In genomic region chr5:2486373-2486772, GRCh38 we compare ENCODE assay signal across 7 cellular contexts.
"Had no signal": no experiment of that assay in that cellular context is flagged by ENCODE, and none has a peak within 500 bp of the region (broad histone marks: within the 10 kb centered on the region; RNA-seq: fewer than 3 reads in every experiment).

No MANE protein-coding gene starts in this region.

- DNase-seq: Karpas-422, Kasumi-1, KBM-7, KG1 had no signal

- H3K9ac ChIP-seq: KMS-11 had no signal

- FAIRE-seq: HTR-8/SVneo had no signal

- H3K4me2 ChIP-seq: KMS-11 had no signal

- H3K27ac ChIP-seq: HL-60, KMS-11 had no signal
